ENCODE assay signal across 18 cellular contexts in genomic region chr13:106525865-106526264, GRCh38.
"Had no signal": no experiment of that assay in that cellular context is flagged by ENCODE, and none has a peak within 500 bp of the region (broad histone marks: within the 10 kb centered on the region; RNA-seq: fewer than 3 reads in every experiment).

No MANE protein-coding gene starts in this region.

- H3K4me3 ChIP-seq: ascending aorta, tibial nerve had no signal

- H3K27me3 ChIP-seq: ascending aorta, tibial nerve had no signal

- H3K36me3 Mint-ChIP-seq: naive B cell; stimulated activated effector memory CD8-positive, alpha-beta T cell treated with anti-CD3 and anti-CD28 coated beads, Interleukin-12 subunit alpha, Interleukin-12 subunit beta, amount 100 ng/mL, for 72 hours had no signal

- H3K27ac Mint-ChIP-seq: activated B cell treated with CpG ODN at 0.5 μM for 24 hours; activated CD4-positive, alpha-beta T cell treated with anti-CD3 and anti-CD28 coated beads, Interleukin-2, amount 10 ng/mL, durations not matched to agents 24 days and 14 days; activated naive CD8-positive, alpha-beta T cell treated with anti-CD3 and anti-CD28 coated beads, Interleukin-2, amount 50 U/mL, for 24 hours; effector memory CD8-positive, alpha-beta T cell; naive B cell; stimulated activated effector memory CD8-positive, alpha-beta T cell treated with anti-CD3 and anti-CD28 coated beads, Interleukin-12 subunit alpha, Interleukin-12 subunit beta, amount 100 ng/mL, for 72 hours; T-helper 17 cell had no signal

- H3K9me3 Mint-ChIP-seq: activated B cell treated with CpG ODN at 0.5 μM for 24 hours; activated CD4-positive, alpha-beta T cell treated with anti-CD3 and anti-CD28 coated beads, Interleukin-2, amount 10 ng/mL, durations not matched to agents 24 days and 14 days; activated naive CD8-positive, alpha-beta T cell treated with anti-CD3 and anti-CD28 coated beads, Interleukin-2, amount 50 U/mL, for 24 hours; effector memory CD8-positive, alpha-beta T cell; naive B cell; stimulated activated effector memory CD8-positive, alpha-beta T cell treated with anti-CD3 and anti-CD28 coated beads, Interleukin-12 subunit alpha, Interleukin-12 subunit beta, amount 100 ng/mL, for 72 hours had no signal

- H3K9me3 ChIP-seq: ascending aorta, neutrophil, tibial nerve had no signal

- H3K4me1 Mint-ChIP-seq: activated B cell treated with CpG ODN at 0.5 μM for 24 hours; activated CD4-positive, alpha-beta T cell treated with anti-CD3 and anti-CD28 coated beads, Interleukin-2, amount 10 ng/mL, durations not matched to agents 24 days and 14 days; activated naive CD8-positive, alpha-beta T cell treated with anti-CD3 and anti-CD28 coated beads, Interleukin-2, amount 50 U/mL, for 24 hours; naive B cell; stimulated activated effector memory CD8-positive, alpha-beta T cell treated with anti-CD3 and anti-CD28 coated beads, Interleukin-12 subunit alpha, Interleukin-12 subunit beta, amount 100 ng/mL, for 72 hours had no signal

- FAIRE-seq: small intestine had no signal

- H3K36me3 ChIP-seq: ascending aorta, neutrophil, tibial nerve had no signal

- H3K4me3 Mint-ChIP-seq: activated B cell treated with CpG ODN at 0.5 μM for 24 hours; activated CD4-positive, alpha-beta T cell treated with anti-CD3 and anti-CD28 coated beads, Interleukin-2, amount 10 ng/mL, durations not matched to agents 24 days and 14 days; activated naive CD8-positive, alpha-beta T cell treated with anti-CD3 and anti-CD28 coated beads, Interleukin-2, amount 50 U/mL, for 24 hours; effector memory CD8-positive, alpha-beta T cell; stimulated activated effector memory CD8-positive, alpha-beta T cell treated with anti-CD3 and anti-CD28 coated beads, Interleukin-12 subunit alpha, Interleukin-12 subunit beta, amount 100 ng/mL, for 72 hours; T-helper 17 cell had no signal

- DNase-seq: activated B cell treated with CpG ODN at 0.5 μM for 24 hours; activated CD4-positive, alpha-beta T cell treated with anti-CD3 and anti-CD28 coated beads, Interleukin-2, amount 10 ng/mL, durations not matched to agents 24 days and 14 days; activated CD8-positive, alpha-beta memory T cell treated with anti-CD3 and anti-CD28 coated beads for 24 hours; activated naive CD4-positive, alpha-beta T cell treated with Interleukin-2 at 50 U/mL for 16 hours; activated naive CD8-positive, alpha-beta T cell treated with anti-CD3 and anti-CD28 coated beads, Interleukin-2, amount 50 U/mL, for 24 hours; caudate nucleus; cortex of kidney; effector memory CD8-positive, alpha-beta T cell; naive B cell; right cardiac atrium; small intestine; T-helper 17 cell had no signal

- H3K27ac ChIP-seq: ascending aorta, neutrophil, tibial nerve had no signal

- ATAC-seq: activated naive CD8-positive, alpha-beta T cell treated with anti-CD3 and anti-CD28 coated beads, Interleukin-2, amount 50 U/mL, for 24 hours; effector memory CD8-positive, alpha-beta T cell; esophagus mucosa; left lobe of liver; right cardiac atrium; stimulated activated effector memory CD8-positive, alpha-beta T cell treated with anti-CD3 and anti-CD28 coated beads, Interleukin-12 subunit alpha, Interleukin-12 subunit beta, amount 100 ng/mL, for 72 hours; T-helper 17 cell had no signal
